Comparison of ENCODE assay signal across 8 cellular contexts in the genomic region with DNA sequence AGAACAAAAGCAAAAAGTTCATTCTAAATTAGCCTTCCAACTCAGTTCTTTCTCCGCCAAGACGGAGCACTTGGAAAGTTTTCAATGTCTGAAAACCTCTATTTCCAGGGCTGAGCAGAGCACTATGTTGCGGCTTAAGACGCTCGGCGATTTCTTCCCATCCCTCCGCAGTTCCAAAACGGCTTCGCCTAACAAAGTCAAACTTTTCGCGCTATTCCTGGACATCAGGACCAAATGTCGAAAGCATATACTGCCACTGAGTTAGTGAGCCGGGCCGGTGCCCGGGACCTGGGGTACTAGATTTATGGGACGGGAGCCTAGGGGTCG. TPM values are rescaled to one million over a fixed set of nuclear protein-coding genes. Genes with fewer than 3 reads are reported as not detected.
DNase-seq lines count a peak whose midpoint lies in the region; ATAC-seq and TF ChIP-seq lines count a peak whose summit lies in the region.

No MANE protein-coding gene starts in this region.

- TF ChIP-seq CTCF in AG04449 (IDR thresholded peaks at IDR 0.05; ENCODE audit: insufficient read depth, low read length, missing control alignments) (no peak), fibroblast of pulmonary artery (IDR thresholded peaks at IDR 0.05; ENCODE audit: low read length, missing control alignments) (no peak)

- ATAC-seq in GM18907 (IDR thresholded peaks at IDR 0.05; ENCODE audit: unreplicated experiment) (peak; percentile 28), T-helper 17 cell (peak; percentile 16), GM19397 (IDR thresholded peaks at IDR 0.05; ENCODE audit: unreplicated experiment) (no peak), HG02852 (IDR thresholded peaks at IDR 0.05; ENCODE audit: unreplicated experiment) (no peak)

- POLR2A ChIA-PET in AG04449 (lab: Yijun Ruan, JAX): interaction anchor here (0.6 to 1.0 kb wide), 6 partner anchors 11 to 286 kb away, joined by 3 to 8 read pairs (median 4); no protein-coding TSS in a partner anchor

- H3K9me3 ChIP-seq in T-helper 17 cell (ENCODE audit: control insufficient read depth, low read length, poor library complexity, severe bottlenecking): no peaks in the 10 kb centered on the region

- no peaks in the 10 kb centered on the region for H3K36me3 Mint-ChIP-seq in T-helper 17 cell (ENCODE audit: low read depth)

- peak overlapping the region; percentile 94 for H3K4me3 Mint-ChIP-seq in T-helper 17 cell

- peak overlapping the region; percentile 77 for H3K4me3 ChIP-seq in AG04449 (ENCODE audit: low read depth, low read length)
- peak overlapping the region; percentile 81 for H3K4me3 ChIP-seq in fibroblast of pulmonary artery (replicated peaks; ENCODE audit: low read depth, low read length)

- no peaks in the 10 kb centered on the region for H3K27me3 Mint-ChIP-seq in T-helper 17 cell

- CTCF ChIA-PET in AG04449 (lab: Yijun Ruan, JAX): interaction anchor here (1.0 to 1.5 kb wide), 2 partner anchors 19 to 197 kb away, joined by 3 to 4 read pairs; no protein-coding TSS in a partner anchor

- no peak for DNase-seq in AG04449 (ENCODE audit: low read depth, low spot score)
- no peak for DNase-seq in T-helper 17 cell
- peak; percentile 61 for DNase-seq in fibroblast of pulmonary artery (ENCODE audit: low read depth)
- DNase-seq in non-pigmented ciliary epithelial cell (ENCODE audit: low read depth): peak; percentile 9
- DNase-seq in ecto neural progenitor cell (ENCODE audit: low spot score): no peak

- peaks cover 16% of the 10 kb centered on the region for H3K4me1 Mint-ChIP-seq in T-helper 17 cell

- peak overlapping the region; percentile 98 for H3K27ac Mint-ChIP-seq in T-helper 17 cell

RNA-seq across cellular contexts. Expression of a gene that starts 0.8 kb away (rescaled TPM):
- total RNA-seq in T-helper 17 cell: 10 to 100 TPM; 12.5 to 13.7 TPM

Comparison
In these comparisons a context has a peak if more than half of its experiments do, and no peak if none do; other contexts are left out.
1. DNase-seq: peak in fibroblast of pulmonary artery (single experiment) and non-pigmented ciliary epithelial cell (single experiment); none in AG04449 (single experiment), T-helper 17 cell (0 of 3) and ecto neural progenitor cell (single experiment).
2. ATAC-seq: peak in GM18907 (single experiment) and T-helper 17 cell (single experiment); none in GM19397 (single experiment) and HG02852 (single experiment).